Comparison of ENCODE assay signal across 18 cellular contexts in genomic region chr13:44188257-44188656, GRCh38.
DNase-seq lines count a peak whose midpoint lies in the region; ATAC-seq and TF ChIP-seq lines count a peak whose summit lies in the region.
"Had no signal": no experiment of that assay in that cellular context is flagged by ENCODE, and none has a peak within 500 bp of the region (broad histone marks: within the 10 kb centered on the region; RNA-seq: fewer than 3 reads in every experiment).

No MANE protein-coding gene starts in this region.

- CTCF ChIA-PET in Caco-2 (lab: Charles Lee) = no interaction called here
- CTCF ChIA-PET in IMR-90 (lab: Yijun Ruan, JAX) = no interaction called here
- CTCF ChIA-PET in Calu3 (lab: Charles Lee) = no interaction called here

- H3K27me3 Mint-ChIP-seq in Caco-2 (ENCODE audit: insufficient read depth, unreplicated experiment) (no peaks in the 10 kb centered on the region), Calu3 (ENCODE audit: unreplicated experiment) (no peaks in the 10 kb centered on the region)

- peaks cover 4% of the 10 kb centered on the region for H3K9me1 ChIP-seq in IMR-90 (ENCODE audit: insufficient read depth, low read length)

- no peak overlapping the region for H3K9ac ChIP-seq in IMR-90 (ENCODE audit: low read depth, low read length)
- no peak overlapping the region for H3K9ac ChIP-seq in mesendoderm (ENCODE audit: low read length)

- H3K4me1 Mint-ChIP-seq in Caco-2 (ENCODE audit: low read depth, unreplicated experiment) (peaks cover 23% of the 10 kb centered on the region), Calu3 (ENCODE audit: low read depth, unreplicated experiment) (peaks cover 35% of the 10 kb centered on the region)

- BruUV-seq in Caco-2 (replicated peaks; lab: Mats Ljungman, UMichigan) = no TSS peak
- BruUV-seq in IMR-90 (replicated peaks; lab: Mats Ljungman, UMichigan) = no TSS peak
- no TSS peak for BruUV-seq in Calu3 (replicated peaks; lab: Mats Ljungman, UMichigan)

- H3K4me1 ChIP-seq in Caco-2 (no peaks in the 10 kb centered on the region), IMR-90 (ENCODE audit: control insufficient read depth, insufficient read depth, low read length) (peaks cover 4% of the 10 kb centered on the region; the same call in 1 of the 2 replicates), mesendoderm (ENCODE audit: control insufficient read depth, low read depth, low read length) (no peaks in the 10 kb centered on the region), right lobe of liver (peaks cover 0 to 23% (median 4%) of the 10 kb centered on the region in 4 donors)

- intact Hi-C loops in Caco-2 (cut with micrococcal nuclease; ENCODE audit: unreplicated experiment) = loop anchor here (2.0 kb wide), 1 partner anchor 65 kb away; no protein-coding TSS in a partner anchor
- intact Hi-C loops in IMR-90 (cut with micrococcal nuclease) = no loop called here
- intact Hi-C loops in Calu3 (cut with micrococcal nuclease; ENCODE audit: unreplicated experiment) = no loop called here
- intact Hi-C loops in right lobe of liver (cut with DNase I) = no loop called here

- peak overlapping the region; percentile 63 for H3K14ac ChIP-seq in IMR-90 (replicated peaks; ENCODE audit: low read depth, low read length)

- H3K4ac ChIP-seq in IMR-90 (ENCODE audit: low read depth, low read length) = peak overlapping the region; percentile 64; the same call in 1 of the 2 replicates
- no peak overlapping the region for H3K4ac ChIP-seq in mesendoderm (ENCODE audit: low read depth, low read length)

- H3K9me3 Mint-ChIP-seq in Caco-2 (ENCODE audit: unreplicated experiment) (peaks cover 22% of the 10 kb centered on the region), Calu3 (ENCODE audit: low read depth, unreplicated experiment) (peaks cover 7% of the 10 kb centered on the region)
- H3K9me3 Mint-ChIP-seq: stimulated activated memory B cell treated with anti-CD40 and anti-IgM and Interleukin-4, amounts not matched to agents 10 μg/mL and 1 μg/mL and 100 μg/mL, for 72 hours had no signal

- no peaks in the 10 kb centered on the region for H4K20me1 ChIP-seq in IMR-90 (ENCODE audit: insufficient read depth, low read length)

- H2AK5ac ChIP-seq in IMR-90 (ENCODE audit: low read depth, low read length) = peak overlapping the region; percentile 16; the same call in 1 of the 2 replicates
- H2AK5ac ChIP-seq in mesendoderm (ENCODE audit: low read length) = no peak overlapping the region

- H3K9me3 ChIP-seq in Caco-2 = no peaks in the 10 kb centered on the region
- no peaks in the 10 kb centered on the region; the same call in 1 of the 2 replicates for H3K9me3 ChIP-seq in IMR-90 (ENCODE audit: control insufficient read depth, insufficient read depth, low read length)
- no peaks in the 10 kb centered on the region for H3K9me3 ChIP-seq in right lobe of liver
- H3K9me3 ChIP-seq: adrenal gland had no signal

- H3K4me3 ChIP-seq in Caco-2 (ENCODE audit: low read depth, low read length) = no peak overlapping the region
- H3K4me3 ChIP-seq in IMR-90 (ENCODE audit: insufficient read depth, low read depth, low read length) = no peak overlapping the region
- no peak overlapping the region for H3K4me3 ChIP-seq in brain microvascular endothelial cell (ENCODE audit: low read depth, low read length)
- H3K4me3 ChIP-seq in mesendoderm (ENCODE audit: low read length) = no peak overlapping the region
- H3K4me3 ChIP-seq in right lobe of liver = no peak overlapping the region
- H3K4me3 ChIP-seq: adrenal gland had no signal

- H4K91ac ChIP-seq in IMR-90 (ENCODE audit: insufficient read depth, low read depth, low read length) = peak overlapping the region; percentile 72

- peak overlapping the region; percentile 6 for H3K27ac Mint-ChIP-seq in Caco-2 (ENCODE audit: unreplicated experiment)
- no peak overlapping the region for H3K27ac Mint-ChIP-seq in Calu3 (ENCODE audit: unreplicated experiment)
- H3K27ac Mint-ChIP-seq: CD4-positive, CD25-positive, alpha-beta regulatory T cell; stimulated activated memory B cell treated with anti-CD40 and anti-IgM and Interleukin-4, amounts not matched to agents 10 μg/mL and 1 μg/mL and 100 μg/mL, for 72 hours had no signal

- POLR2A ChIA-PET in Caco-2 (lab: Charles Lee) = no interaction called here
- POLR2A ChIA-PET in IMR-90 (lab: Charles Lee; ENCODE audit: unreplicated experiment) = no interaction called here

- H4K5ac ChIP-seq in IMR-90 (ENCODE audit: low read depth, low read length) = no peak overlapping the region
- H4K5ac ChIP-seq in mesendoderm (ENCODE audit: low read length) = no peak overlapping the region

- H3K79me1 ChIP-seq in IMR-90 (ENCODE audit: low read depth in 1 of 2, low read length in 2 of 2) (no peaks in the 10 kb centered on the region), mesendoderm (ENCODE audit: low read length) (no peaks in the 10 kb centered on the region)

- H2AK9ac ChIP-seq in IMR-90 (replicated peaks; ENCODE audit: low read depth, low read length, poor library complexity) = no peak overlapping the region

- H2BK120ac ChIP-seq in IMR-90 (ENCODE audit: low read depth, low read length) (peak overlapping the region; percentile 69; the same call in 1 of the 2 replicates), mesendoderm (ENCODE audit: low read depth, low read length) (no peak overlapping the region)

- DNase-seq in Caco-2 (no peak), IMR-90 (peak; percentile 75), brain microvascular endothelial cell (peak; percentile 59), mesendoderm (peak; percentile 29), Calu3 (no peak), right lobe of liver (no peak)
- DNase-seq: activated CD4-positive, CD25-positive, alpha-beta regulatory T cell; adrenal gland; CD4-positive, CD25-positive, alpha-beta regulatory T cell; dermis blood vessel endothelial cell; Karpas-422; kidney; NCI-H2029 treated with DMSO at 0.1 percent for 48 hours; NK-92 treated with Interleukin-12 subunit alpha and Interleukin-12 subunit beta, amount 100 ng/mL, for 24 hours; stimulated activated CD4-positive, alpha-beta T cell treated with anti-CD3 and anti-CD28 coated beads, Interleukin-4, amount 100 ng/mL, for 1 hour had no signal

- no peak for TF ChIP-seq RAD21 in IMR-90 (IDR thresholded peaks at IDR 0.05; ENCODE audit: low read length)

- H3K36me3 Mint-ChIP-seq in Caco-2 (ENCODE audit: insufficient read depth, unreplicated experiment) (no peaks in the 10 kb centered on the region), Calu3 (ENCODE audit: insufficient read depth, unreplicated experiment) (no peaks in the 10 kb centered on the region)
- H3K36me3 Mint-ChIP-seq: CD4-positive, CD25-positive, alpha-beta regulatory T cell; stimulated activated memory B cell treated with anti-CD40 and anti-IgM and Interleukin-4, amounts not matched to agents 10 μg/mL and 1 μg/mL and 100 μg/mL, for 72 hours had no signal

- H2BK15ac ChIP-seq in IMR-90 (ENCODE audit: low read depth, low read length) = peak overlapping the region; percentile 71; the same call in 1 of the 3 replicates
- H2BK15ac ChIP-seq in mesendoderm (replicated peaks; ENCODE audit: low read depth) = no peak overlapping the region

- H4K8ac ChIP-seq in IMR-90 (ENCODE audit: low read depth in 2 of 2, low read length in 2 of 2) (peak overlapping the region in 1 of 2 experiments; percentile 26; a peak in 1 of 4 replicates), mesendoderm (ENCODE audit: low read depth, low read length) (no peak overlapping the region)

- dilution Hi-C loops in IMR-90 (cut with HindIII; ENCODE audit: low sequenced_read_pairs, unreplicated experiment) = no loop called here

- H3K18ac ChIP-seq in IMR-90 (ENCODE audit: low read depth, low read length) (no peak overlapping the region), mesendoderm (ENCODE audit: low read length) (no peak overlapping the region)

- no peak overlapping the region for H2BK5ac ChIP-seq in IMR-90 (ENCODE audit: low read depth, low read length, poor library complexity, severe bottlenecking)
- H2BK5ac ChIP-seq in mesendoderm (ENCODE audit: low read length) = no peak overlapping the region

- H3K23ac ChIP-seq in IMR-90 (ENCODE audit: low read depth, low read length) (peak overlapping the region; percentile 68), mesendoderm (ENCODE audit: low read length) (no peak overlapping the region)

- in situ Hi-C loops in IMR-90 (cut with MboI; ENCODE audit: low sequenced_read_pairs) (no loop called here), brain microvascular endothelial cell (cut with HindIII; ENCODE audit: low pct_ligation_motif_present, low sequenced_read_pairs) (no loop called here)

- H3K4me2 ChIP-seq in IMR-90 (ENCODE audit: low read depth, low read length) (no peak overlapping the region), mesendoderm (ENCODE audit: low read length) (no peak overlapping the region)

- H3K27ac ChIP-seq in IMR-90 (ENCODE audit: insufficient read depth, low read length) (no peak overlapping the region), brain microvascular endothelial cell (no peak overlapping the region), mesendoderm (ENCODE audit: low read depth, low read length) (no peak overlapping the region), right lobe of liver (no peak overlapping the region)
- H3K27ac ChIP-seq: adrenal gland had no signal

- H2AFZ ChIP-seq in IMR-90 (replicated peaks; ENCODE audit: low read length, poor library complexity) = peak overlapping the region; percentile 65

- TF ChIP-seq CTCF in Caco-2 (IDR thresholded peaks at IDR 0.05; ENCODE audit: insufficient read depth in 1 of 2, low read depth in 1 of 2, low read length in 1 of 2, severe bottlenecking in 1 of 2, unreplicated experiment in 1 of 2) (no peak), IMR-90 (conservative IDR thresholded peaks at IDR 0.05; ENCODE audit: low read depth, low read length) (no peak), brain microvascular endothelial cell (IDR thresholded peaks at IDR 0.05; ENCODE audit: low read depth, low read length, missing control alignments) (no peak), Calu3 (IDR thresholded peaks at IDR 0.05; ENCODE audit: unreplicated experiment) (no peak), right lobe of liver (IDR thresholded peaks at IDR 0.05) (no peak)

- 0% methylated on average over 2 of the region's 2 CpGs; no CpG with 5 or more reads in 1 of the 2 experiments for WGBS in IMR-90 (ENCODE audit: extremely low coverage in 2 of 2, insufficient read length in 1 of 2), 2 experiments
- no CpG with 5 or more reads among the region's 2 CpGs for WGBS in mesendoderm (ENCODE audit: extremely low coverage, insufficient coverage, low lambda C conversion rate)
- WGBS in right lobe of liver (ENCODE audit: insufficient coverage, low coverage, low lambda C conversion rate, missing lambda C conversion rate) = 60% methylated on average over 1 of the region's 2 CpGs

- H3K36me3 ChIP-seq in Caco-2 (ENCODE audit: control insufficient read depth, insufficient read depth, low read length) = no peaks in the 10 kb centered on the region
- H3K36me3 ChIP-seq in IMR-90 (ENCODE audit: control insufficient read depth, insufficient read depth, low read length) = no peaks in the 10 kb centered on the region
- no peaks in the 10 kb centered on the region for H3K36me3 ChIP-seq in brain microvascular endothelial cell (replicated peaks)
- H3K36me3 ChIP-seq in mesendoderm (ENCODE audit: control insufficient read depth, insufficient read depth, low read length) = no peaks in the 10 kb centered on the region
- no peaks in the 10 kb centered on the region for H3K36me3 ChIP-seq in right lobe of liver
- H3K36me3 ChIP-seq: adrenal gland had no signal

- no peaks in the 10 kb centered on the region for H3K79me2 ChIP-seq in mesendoderm (ENCODE audit: control insufficient read depth, insufficient read depth, low read length)

- ATAC-seq in IMR-90 (ENCODE audit: low read depth) = peak; percentile 80
- no peak for ATAC-seq in HG03457 (IDR thresholded peaks at IDR 0.05; ENCODE audit: unreplicated experiment)
- ATAC-seq in HG03442 (IDR thresholded peaks at IDR 0.05; ENCODE audit: unreplicated experiment) = no peak
- no peak for ATAC-seq in right lobe of liver

- H2BK20ac ChIP-seq in IMR-90 (ENCODE audit: low read depth, low read length) = peak overlapping the region; percentile 87

- H3K56ac ChIP-seq in IMR-90 (ENCODE audit: extremely low read depth, insufficient read depth, low read length) = no peak overlapping the region
- no peak overlapping the region for H3K56ac ChIP-seq in mesendoderm (ENCODE audit: low read length)

- H3K27me3 ChIP-seq in Caco-2 (replicated peaks; ENCODE audit: control insufficient read depth, insufficient read depth, low read length) (no peaks in the 10 kb centered on the region), IMR-90 (ENCODE audit: control insufficient read depth, insufficient read depth, low read length) (no peaks in the 10 kb centered on the region), brain microvascular endothelial cell (replicated peaks) (no peaks in the 10 kb centered on the region), mesendoderm (ENCODE audit: insufficient read depth, low read length, poor library complexity) (no peaks in the 10 kb centered on the region), right lobe of liver (no peaks in the 10 kb centered on the region)
- H3K27me3 ChIP-seq: adrenal gland had no signal

- H3K4me3 Mint-ChIP-seq in Caco-2 (ENCODE audit: unreplicated experiment) = no peak overlapping the region
- no peak overlapping the region for H3K4me3 Mint-ChIP-seq in Calu3 (ENCODE audit: low read depth, unreplicated experiment)
- H3K4me3 Mint-ChIP-seq: stimulated activated memory B cell treated with anti-CD40 and anti-IgM and Interleukin-4, amounts not matched to agents 10 μg/mL and 1 μg/mL and 100 μg/mL, for 72 hours had no signal

- TF ChIP-seq POLR2A in IMR-90 (IDR thresholded peaks at IDR 0.05; ENCODE audit: low read depth, low read length) (no peak), right lobe of liver (IDR thresholded peaks at IDR 0.05) (no peak)

Comparison
In these comparisons a context has a peak if more than half of its experiments do, and no peak if none do; other contexts are left out.
1. DNase-seq: peak in IMR-90 (single experiment), brain microvascular endothelial cell (single experiment) and mesendoderm (single experiment); none in Caco-2 (0 of 2), Calu3 (single experiment) and right lobe of liver (0 of 3).